22 cellular contexts compared by ENCODE assay signal in genomic region chr6:628772-629171, GRCh38. TPM values are rescaled to one million over a fixed set of nuclear protein-coding genes. Genes with fewer than 3 reads are reported as not detected.
DNase-seq lines count a peak whose midpoint lies in the region; ATAC-seq and TF ChIP-seq lines count a peak whose summit lies in the region.
"Had no signal": no experiment of that assay in that cellular context is flagged by ENCODE, and none has a peak within 500 bp of the region (broad histone marks: within the 10 kb centered on the region; RNA-seq: fewer than 3 reads in every experiment).

No MANE protein-coding gene starts in this region.

- CTCF ChIA-PET in activated naive CD4-positive, alpha-beta T cell treated with anti-CD3 and anti-CD28 coated beads, Interleukin-2, amount 10 ng/mL, durations not matched to agents 7 days and 5 days (lab: Charles Lee), result no interaction called here

- no peak for DNase-seq in activated naive CD4-positive, alpha-beta T cell treated with anti-CD3 and anti-CD28 coated beads, Interleukin-2, amount 10 ng/mL, durations not matched to agents 7 days and 5 days
- no peak for DNase-seq in activated naive CD4-positive, alpha-beta T cell treated with anti-CD3 and anti-CD28 coated beads, Interleukin-2, amount 50 U/mL, for 16 hours
- DNase-seq in GM13976 (ENCODE audit: low spot score) (peak; percentile 36), RPMI8226 (peak; percentile 26), naive B cell (no peak), amygdala (lab: John Stamatoyannopoulos, UW) (no peak), anterior cingulate cortex (lab: John Stamatoyannopoulos, UW) (no peak)
- DNase-seq: ACHN; activated CD8-positive, alpha-beta memory T cell treated with anti-CD3 and anti-CD28 coated beads, Interleukin-2, amount 50 U/mL, for 4 hours; activated gamma-delta T cell treated with Interleukin-2 at 50 U/mL for 16 hours; effector memory CD4-positive, alpha-beta T cell; foreskin keratinocyte; GM23248; left ventricle myocardium inferior; NCI-H1105 treated with DMSO at 0.1 percent for 48 hours; NCI-H2029 treated with DMSO at 0.1 percent for 48 hours; NCI-H345; NCI-H774; Right ventricle myocardium superior had no signal

- H3K4me3 Mint-ChIP-seq in activated naive CD4-positive, alpha-beta T cell treated with anti-CD3 and anti-CD28 coated beads, Interleukin-2, amount 10 ng/mL, durations not matched to agents 7 days and 5 days, result no peak overlapping the region
- peak overlapping the region in 1 of 8 donors; percentile 4 for H3K4me3 Mint-ChIP-seq in naive B cell
- H3K4me3 Mint-ChIP-seq: neural progenitor cell had no signal

- H3K9me3 Mint-ChIP-seq in activated naive CD4-positive, alpha-beta T cell treated with anti-CD3 and anti-CD28 coated beads, Interleukin-2, amount 10 ng/mL, durations not matched to agents 7 days and 5 days, result no peaks in the 10 kb centered on the region
- H3K9me3 Mint-ChIP-seq in naive B cell, result no peaks in the 10 kb centered on the region
- H3K9me3 Mint-ChIP-seq: neural progenitor cell had no signal

- peak; percentile 68 to 84 for ATAC-seq in naive B cell (ENCODE audit: low read depth in 2 of 2)
- ATAC-seq in HG03175 (IDR thresholded peaks at IDR 0.05; ENCODE audit: unreplicated experiment), result no peak
- ATAC-seq: foreskin keratinocyte, sciatic nerve had no signal

- in situ Hi-C loops in GM13976 (cut with MboI; ENCODE audit: low sequenced_read_pairs, unreplicated experiment), result no loop called here

- peaks cover 34% of the 10 kb centered on the region for H3K36me3 Mint-ChIP-seq in activated naive CD4-positive, alpha-beta T cell treated with anti-CD3 and anti-CD28 coated beads, Interleukin-2, amount 10 ng/mL, durations not matched to agents 7 days and 5 days
- peaks cover 0 to 21% of the 10 kb centered on the region in 2 donors for H3K36me3 Mint-ChIP-seq in naive B cell

- H3K27me3 Mint-ChIP-seq in activated naive CD4-positive, alpha-beta T cell treated with anti-CD3 and anti-CD28 coated beads, Interleukin-2, amount 10 ng/mL, durations not matched to agents 7 days and 5 days, result no peaks in the 10 kb centered on the region
- no peaks in the 10 kb centered on the region for H3K27me3 Mint-ChIP-seq in naive B cell

- peaks cover 23% of the 10 kb centered on the region for H3K4me1 Mint-ChIP-seq in activated naive CD4-positive, alpha-beta T cell treated with anti-CD3 and anti-CD28 coated beads, Interleukin-2, amount 10 ng/mL, durations not matched to agents 7 days and 5 days
- H3K4me1 Mint-ChIP-seq in naive B cell, result peaks cover 12 to 14% (median 13%) of the 10 kb centered on the region in 3 donors

- no peak for TF ChIP-seq CTCF in GM13976 (IDR thresholded peaks at IDR 0.05; ENCODE audit: borderline replicate concordance, control extremely low read depth, extremely low read depth, insufficient read depth, missing control alignments)

- H3K27ac Mint-ChIP-seq in activated naive CD4-positive, alpha-beta T cell treated with anti-CD3 and anti-CD28 coated beads, Interleukin-2, amount 10 ng/mL, durations not matched to agents 7 days and 5 days, result peak overlapping the region; percentile 11
- H3K27ac Mint-ChIP-seq in naive B cell, result peak overlapping the region in 4 of 6 donors; percentile 5 to 73 (median 68)
- H3K27ac Mint-ChIP-seq: neural progenitor cell had no signal

RNA-seq across cellular contexts. Expression of gene HUS1B, which starts 28.1 kb away (rescaled TPM):
- 1 to 10 TPM in 4 of 6 donors, not detected in 2; 1.7 to 2.2 (median 2.0) TPM for polyA plus RNA-seq in naive B cell (ENCODE audit: low read depth in 6 of 6)
- polyA plus RNA-seq: GM23248 had no signal

Comparison
In these comparisons a context has a peak if more than half of its experiments do, and no peak if none do; other contexts are left out.
1. DNase-seq: peak in GM13976 (single experiment) and RPMI8226 (single experiment); none in activated naive CD4-positive, alpha-beta T cell treated with anti-CD3 and anti-CD28 coated beads, Interleukin-2, amount 10 ng/mL, durations not matched to agents 7 days and 5 days (single experiment), activated naive CD4-positive, alpha-beta T cell treated with anti-CD3 and anti-CD28 coated beads, Interleukin-2, amount 50 U/mL, for 16 hours (single experiment), naive B cell (single experiment), amygdala (0 of 56) and anterior cingulate cortex (0 of 58).